Comparison of ENCODE assay signal across 15 cellular contexts in the genomic region with DNA sequence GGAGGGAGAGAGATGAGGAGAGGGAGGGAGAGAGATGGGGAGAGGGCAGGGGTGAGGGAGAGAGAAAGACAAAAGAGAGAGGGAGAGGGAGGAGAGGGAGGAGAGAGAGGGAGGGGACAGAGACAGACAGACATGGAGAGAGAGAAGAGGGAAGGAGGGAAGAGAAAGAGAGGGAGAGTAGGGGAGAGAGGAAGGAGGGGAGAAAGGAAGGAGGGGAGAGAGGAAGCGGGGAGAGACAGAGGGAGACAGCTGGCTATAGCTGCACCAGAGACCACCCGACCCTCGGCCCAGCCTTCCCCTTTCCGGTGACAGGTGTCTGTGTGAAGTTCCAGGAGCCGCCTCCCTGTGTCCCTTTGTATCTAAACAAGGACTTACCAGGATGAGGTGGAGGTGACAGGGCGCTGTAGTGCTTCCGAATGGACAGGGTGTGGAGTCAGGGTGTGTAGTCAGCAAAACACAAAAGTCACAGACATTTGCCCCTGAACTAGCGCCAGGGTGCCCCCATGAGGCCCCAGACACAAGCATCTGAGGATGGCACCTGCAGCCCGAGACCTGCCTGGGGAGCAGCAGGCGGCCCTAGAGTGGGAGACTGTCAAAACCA.
"Had no signal": no experiment of that assay in that cellular context is flagged by ENCODE, and none has a peak within 500 bp of the region (broad histone marks: within the 10 kb centered on the region; RNA-seq: fewer than 3 reads in every experiment).

No MANE protein-coding gene starts in this region.

- H3K27me3 ChIP-seq: uterus had no signal

- H3K4me1 ChIP-seq: stomach, uterus had no signal

- H3K79me2 ChIP-seq: hepatocyte had no signal

- H3K4me3 ChIP-seq: hepatocyte, mucosa of descending colon, stomach, uterus had no signal

- H3K9me3 ChIP-seq: mucosa of descending colon, uterus had no signal

- DNase-seq: activated naive CD4-positive, alpha-beta T cell treated with anti-CD3 and anti-CD28 coated beads, Interleukin-2, amount 50 U/mL, for 16 hours; central memory CD4-positive, alpha-beta T cell; cortex of kidney; effector memory CD4-positive, alpha-beta T cell; left colon; mammary epithelial cell; naive thymus-derived CD8-positive, alpha-beta T cell; small intestine; stomach; uterus had no signal

- H3K36me3 ChIP-seq: stomach, uterus had no signal

- H3K4me2 ChIP-seq: hepatocyte had no signal

- ATAC-seq: activated CD4-positive, CD25-positive, alpha-beta regulatory T cell treated with anti-CD3 and anti-CD28 coated beads, Interleukin-2, amount 50 U/mL, for 24 hours; left colon; mucosa of descending colon; naive thymus-derived CD8-positive, alpha-beta T cell; right cardiac atrium had no signal

- H3K27ac ChIP-seq: epithelial cell of prostate, hepatocyte, stomach, uterus had no signal
